9 cellular contexts compared by ENCODE assay signal in the genomic region with DNA sequence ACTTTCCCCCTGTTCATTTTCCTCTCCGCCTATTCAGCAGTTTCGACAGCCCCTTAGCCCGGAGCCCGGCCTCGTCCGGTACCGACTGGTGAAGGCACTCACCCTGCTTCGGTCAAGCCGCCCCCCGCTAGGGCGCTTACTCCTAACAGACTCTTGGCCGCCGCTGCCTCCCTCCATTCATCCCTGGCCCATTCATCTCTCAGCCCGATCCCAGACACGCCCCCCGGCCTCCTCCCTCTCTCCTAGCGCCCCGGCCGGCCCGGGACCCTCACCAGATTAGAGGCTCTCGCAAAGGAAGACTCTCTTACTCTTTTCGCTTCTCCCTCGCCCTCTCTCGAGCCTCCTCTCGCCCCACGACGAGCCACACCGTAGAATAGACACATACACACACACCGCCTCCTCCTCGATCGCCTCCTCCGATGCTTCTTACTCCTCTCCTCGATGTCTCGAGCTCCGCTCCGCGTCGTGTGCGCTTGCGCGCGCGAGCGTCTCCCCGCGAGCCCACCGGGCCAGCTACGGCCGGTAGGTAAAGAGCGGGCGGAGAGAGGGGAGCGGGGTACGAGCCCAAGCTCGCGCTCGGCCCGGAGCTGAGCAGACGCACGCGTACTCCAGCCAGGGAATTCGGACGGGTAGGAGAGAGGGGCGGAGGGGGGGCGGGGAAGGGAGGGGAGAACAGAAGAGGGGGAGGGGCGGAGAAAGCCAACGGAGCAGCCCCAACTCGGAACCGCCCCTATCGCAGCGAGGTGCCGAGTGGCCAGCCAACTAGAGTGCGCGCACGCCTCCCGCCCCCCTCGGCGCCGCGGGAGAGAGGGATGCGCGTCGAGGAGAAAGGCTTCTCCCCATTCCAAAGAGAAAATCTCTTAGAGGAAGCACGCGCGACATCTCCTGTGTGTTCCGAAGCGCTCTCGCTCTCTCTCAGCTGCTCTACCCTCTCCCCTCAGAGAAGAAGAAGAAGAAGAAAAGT. TPM values are rescaled to one million over a fixed set of nuclear protein-coding genes. Genes with fewer than 3 reads are reported as not detected.
A peak's percentile ranks its signal among the peaks of the same experiment; 100 is the strongest.
DNase-seq lines count a peak whose midpoint lies in the region; ATAC-seq, FAIRE-seq and TF ChIP-seq lines count a peak whose summit lies in the region.
"Had no signal": no experiment of that assay in that cellular context is flagged by ENCODE, and none has a peak within 500 bp of the region (broad histone marks: within the 10 kb centered on the region; RNA-seq: fewer than 3 reads in every experiment).

Gene WNK3, minus strand, starts transcription at position 633 of the 964 bp plus-strand sequence.

- H3K27me3 ChIP-seq in muscle layer of colon (ENCODE audit: control insufficient read depth in 1 of 2, insufficient read depth in 2 of 2, low read length in 2 of 2), result no peaks in the 10 kb centered on the region

- H3K4me3 ChIP-seq in fibroblast of mammary gland (ENCODE audit: control insufficient read depth, low read depth, low read length) (peak within 1 kb of the TSS; percentile 52), muscle layer of colon (ENCODE audit: low read depth in 1 of 2, low read length in 2 of 2) (peak within 1 kb of the TSS; percentile 53 to 64)

- peak; percentile 82 for ATAC-seq in activated T-helper 17 cell treated with anti-CD3 and anti-CD28 coated beads, Interleukin-2, amount 50 U/mL, for 72 hours (replicated peaks)
- ATAC-seq in GM21423 (IDR thresholded peaks at IDR 0.05; ENCODE audit: unreplicated experiment), result no peak

- peaks cover 16% of the 10 kb centered on the region for H3K27me3 Mint-ChIP-seq in activated T-helper 17 cell treated with anti-CD3 and anti-CD28 coated beads, Interleukin-2, amount 50 U/mL, for 72 hours

- no peaks in the 10 kb centered on the region for H3K36me3 ChIP-seq in muscle layer of colon (ENCODE audit: insufficient read depth, low read length)

- no peaks in the 10 kb centered on the region for H3K4me1 ChIP-seq in muscle layer of colon (ENCODE audit: insufficient read depth, low read length)

- peak; percentile 47 for TF ChIP-seq POLR2A in H54 (IDR thresholded peaks at IDR 0.05; ENCODE audit: low read depth, low read length)

- peak within 1 kb of the TSS; percentile 70 for H3K27ac Mint-ChIP-seq in activated T-helper 17 cell treated with anti-CD3 and anti-CD28 coated beads, Interleukin-2, amount 50 U/mL, for 72 hours

- FAIRE-seq in H54 (lab: Jason Lieb, UNC), result no peak
- FAIRE-seq: TTC549 had no signal

- H3K4me3 Mint-ChIP-seq in activated T-helper 17 cell treated with anti-CD3 and anti-CD28 coated beads, Interleukin-2, amount 50 U/mL, for 72 hours, result peak within 1 kb of the TSS; percentile 89

- peak within 1 kb of the TSS; percentile 58 for H3K27ac ChIP-seq in muscle layer of colon (ENCODE audit: low read depth, low read length)

- peaks cover under 1% of the 10 kb centered on the region for H3K9me3 ChIP-seq in muscle layer of colon (ENCODE audit: low read length)

- H3K4me1 Mint-ChIP-seq in activated T-helper 17 cell treated with anti-CD3 and anti-CD28 coated beads, Interleukin-2, amount 50 U/mL, for 72 hours, result peaks cover 12% of the 10 kb centered on the region

- no peak within 1 kb of the TSS for H3K9ac ChIP-seq in muscle layer of colon (ENCODE audit: low read length)

- TF ChIP-seq CTCF in fibroblast of mammary gland (conservative IDR thresholded peaks at IDR 0.05; ENCODE audit: control insufficient read depth, insufficient read depth, low read depth, low read length), result no peak

- H3K36me3 Mint-ChIP-seq in activated T-helper 17 cell treated with anti-CD3 and anti-CD28 coated beads, Interleukin-2, amount 50 U/mL, for 72 hours (ENCODE audit: low read depth), result peaks cover 5% of the 10 kb centered on the region

- DNase-seq in H54 (ENCODE audit: insufficient read length, low spot score) (peak; percentile 28), NCI-H82 (lab: John Stamatoyannopoulos, UW) (peak; percentile 96), fibroblast of mammary gland (ENCODE audit: low read depth) (peak; percentile 50), GF-D8 (lab: John Stamatoyannopoulos, UW) (no peak)
- DNase-seq in stimulated activated naive CD4-positive, alpha-beta T cell (lab: John Stamatoyannopoulos, UW), result peak; percentile 14 to 47 (median 28)

- no peaks in the 10 kb centered on the region for H3K9me3 Mint-ChIP-seq in activated T-helper 17 cell treated with anti-CD3 and anti-CD28 coated beads, Interleukin-2, amount 50 U/mL, for 72 hours

RNA-seq across cellular contexts. Expression of gene WNK3, which starts in this region (rescaled TPM):
- total RNA-seq in activated T-helper 17 cell treated with anti-CD3 and anti-CD28 coated beads, Interleukin-2, amount 50 U/mL, for 72 hours, result 1 to 10 TPM in 1 of 2 donors, under 1 TPM in 1; 0.11 to 1.3 TPM
